Comparison of ENCODE assay signal across 34 cellular contexts in genomic region chr14:37900582-37900981, GRCh38.
"Had no signal": no experiment of that assay in that cellular context is flagged by ENCODE, and none has a peak within 500 bp of the region (broad histone marks: within the 10 kb centered on the region; RNA-seq: fewer than 3 reads in every experiment).

No MANE protein-coding gene starts in this region.

- H3K9me3 ChIP-seq: left ventricle myocardium inferior, neutrophil, sigmoid colon, stomach, thyroid gland, upper lobe of left lung, vagina had no signal

- H3K4me3 ChIP-seq: coronary artery, dorsolateral prefrontal cortex, sigmoid colon, stomach, thyroid gland, upper lobe of left lung, vagina had no signal

- H3K9me3 Mint-ChIP-seq: activated CD4-positive, alpha-beta memory T cell treated with anti-CD3 and anti-CD28 coated beads for 36 hours; activated CD4-positive, alpha-beta T cell treated with anti-CD3 and anti-CD28 coated beads, Interleukin-2, amount 10 ng/mL, durations not matched to agents 24 days and 14 days; activated naive CD4-positive, alpha-beta T cell treated with anti-CD3 and anti-CD28 coated beads, Interleukin-2, amount 10 ng/mL, durations not matched to agents 7 days and 5 days; activated naive CD8-positive, alpha-beta T cell treated with anti-CD3 and anti-CD28 coated beads, Interleukin-2, amount 10 ng/mL, durations not matched to agents 7 days and 5 days; activated T-helper 1 cell treated with anti-CD3 and anti-CD28 coated beads, Interleukin-12 subunit alpha, Interleukin-12 subunit beta, Interleukin-2, Interleukin-4 antibody, amounts not matched to agents 30 ng/mL and 10 ng/mL and 1 ng/mL, durations not matched to agents 14 hours and 24 hours and 36 hours; mesothelial cell of epicardium; naive B cell; nephron progenitor cell; stimulated activated memory B cell treated with anti-CD40 and anti-IgM and Interleukin-4, amounts not matched to agents 10 μg/mL and 1 μg/mL and 100 μg/mL, for 72 hours had no signal

- H3K4me1 Mint-ChIP-seq: activated naive CD4-positive, alpha-beta T cell treated with anti-CD3 and anti-CD28 coated beads, Interleukin-2, amount 10 ng/mL, durations not matched to agents 7 days and 5 days; mesothelial cell of epicardium; nephron progenitor cell; stimulated activated memory B cell treated with anti-CD40 and anti-IgM and Interleukin-4, amounts not matched to agents 10 μg/mL and 1 μg/mL and 100 μg/mL, for 72 hours had no signal

- H3K27me3 ChIP-seq: sigmoid colon, thyroid gland, upper lobe of left lung, vagina had no signal

- H3K4me3 Mint-ChIP-seq: activated CD4-positive, alpha-beta memory T cell treated with anti-CD3 and anti-CD28 coated beads for 36 hours; activated CD4-positive, alpha-beta T cell treated with anti-CD3 and anti-CD28 coated beads, Interleukin-2, amount 10 ng/mL, durations not matched to agents 24 days and 14 days; activated naive CD4-positive, alpha-beta T cell treated with anti-CD3 and anti-CD28 coated beads, Interleukin-2, amount 10 ng/mL, durations not matched to agents 7 days and 5 days; activated naive CD8-positive, alpha-beta T cell treated with anti-CD3 and anti-CD28 coated beads, Interleukin-2, amount 10 ng/mL, durations not matched to agents 7 days and 5 days; activated T-helper 1 cell treated with anti-CD3 and anti-CD28 coated beads, Interleukin-12 subunit alpha, Interleukin-12 subunit beta, Interleukin-2, Interleukin-4 antibody, amounts not matched to agents 30 ng/mL and 10 ng/mL and 1 ng/mL, durations not matched to agents 14 hours and 24 hours and 36 hours; mesothelial cell of epicardium; naive B cell; nephron progenitor cell; stimulated activated memory B cell treated with anti-CD40 and anti-IgM and Interleukin-4, amounts not matched to agents 10 μg/mL and 1 μg/mL and 100 μg/mL, for 72 hours had no signal

- FAIRE-seq: frontal cortex, small intestine had no signal

- H3K27me3 Mint-ChIP-seq: stimulated activated memory B cell treated with anti-CD40 and anti-IgM and Interleukin-4, amounts not matched to agents 10 μg/mL and 1 μg/mL and 100 μg/mL, for 72 hours had no signal

- H3K27ac ChIP-seq: coronary artery, dorsolateral prefrontal cortex, left ventricle myocardium inferior, neutrophil, sigmoid colon, stomach, thyroid gland, upper lobe of left lung, vagina had no signal

- H3K27ac Mint-ChIP-seq: activated CD4-positive, alpha-beta memory T cell treated with anti-CD3 and anti-CD28 coated beads for 36 hours; activated CD4-positive, alpha-beta T cell treated with anti-CD3 and anti-CD28 coated beads, Interleukin-2, amount 10 ng/mL, durations not matched to agents 24 days and 14 days; activated naive CD4-positive, alpha-beta T cell treated with anti-CD3 and anti-CD28 coated beads, Interleukin-2, amount 10 ng/mL, durations not matched to agents 7 days and 5 days; activated naive CD8-positive, alpha-beta T cell treated with anti-CD3 and anti-CD28 coated beads, Interleukin-2, amount 10 ng/mL, durations not matched to agents 7 days and 5 days; activated T-helper 1 cell treated with anti-CD3 and anti-CD28 coated beads, Interleukin-12 subunit alpha, Interleukin-12 subunit beta, Interleukin-2, Interleukin-4 antibody, amounts not matched to agents 30 ng/mL and 10 ng/mL and 1 ng/mL, durations not matched to agents 14 hours and 24 hours and 36 hours; mesothelial cell of epicardium; naive B cell; nephron progenitor cell; progenitor cell of endocrine pancreas; stimulated activated memory B cell treated with anti-CD40 and anti-IgM and Interleukin-4, amounts not matched to agents 10 μg/mL and 1 μg/mL and 100 μg/mL, for 72 hours had no signal

- H3K36me3 Mint-ChIP-seq: activated CD4-positive, alpha-beta memory T cell treated with anti-CD3 and anti-CD28 coated beads for 36 hours; activated naive CD4-positive, alpha-beta T cell treated with anti-CD3 and anti-CD28 coated beads, Interleukin-2, amount 10 ng/mL, durations not matched to agents 7 days and 5 days; activated naive CD8-positive, alpha-beta T cell treated with anti-CD3 and anti-CD28 coated beads, Interleukin-2, amount 10 ng/mL, durations not matched to agents 7 days and 5 days; mesothelial cell of epicardium; naive B cell; stimulated activated memory B cell treated with anti-CD40 and anti-IgM and Interleukin-4, amounts not matched to agents 10 μg/mL and 1 μg/mL and 100 μg/mL, for 72 hours had no signal

- ATAC-seq: stimulated activated memory B cell treated with anti-CD40 and anti-IgM and Interleukin-4, amounts not matched to agents 10 μg/mL and 1 μg/mL and 100 μg/mL, for 72 hours had no signal

- DNase-seq: activated CD4-positive, alpha-beta memory T cell treated with anti-CD3 and anti-CD28 coated beads for 36 hours; activated CD4-positive, alpha-beta T cell treated with anti-CD3 and anti-CD28 coated beads, Interleukin-2, amount 10 ng/mL, durations not matched to agents 24 days and 14 days; activated CD4-positive, CD25-positive, alpha-beta regulatory T cell treated with anti-CD3 and anti-CD28 coated beads, Interleukin-2, amount 50 U/mL, for 72 hours; activated CD8-positive, alpha-beta memory T cell treated with anti-CD3 and anti-CD28 coated beads, Interleukin-2, amount 50 U/mL, for 4 hours; activated effector memory CD4-positive, alpha-beta T cell treated with anti-CD3 and anti-CD28 coated beads, Interleukin-2, amount 50 U/mL, for 16 hours; activated naive CD4-positive, alpha-beta T cell treated with anti-CD3 and anti-CD28 coated beads, Interleukin-2, amount 10 ng/mL, durations not matched to agents 7 days and 5 days; activated naive CD8-positive, alpha-beta T cell treated with anti-CD3 and anti-CD28 coated beads, Interleukin-2, amount 10 ng/mL, durations not matched to agents 7 days and 5 days; activated T-cell treated with anti-CD3 and anti-CD28 coated beads, Interleukin-2, amount 50 U/mL, for 1 hour; amygdala; dorsolateral prefrontal cortex; effector memory CD4-positive, alpha-beta T cell; erythroblast; islet precursor cell; left ventricle myocardium inferior; naive B cell; nephron progenitor cell; retina; sigmoid colon; small intestine; stimulated activated CD4-positive, alpha-beta T cell treated with anti-CD3 and anti-CD28 coated beads, Interleukin-1b, Interleukin-23, amount 100 ng/mL, for 48 hours; stimulated activated CD4-positive, alpha-beta T cell treated with anti-CD3 and anti-CD28 coated beads, Interleukin-4, amount 100 ng/mL, for 4 hours; stimulated activated CD8-positive, alpha-beta memory T cell treated with anti-CD3 and anti-CD28 coated beads, Interleukin-4, amount 100 ng/mL, for 48 hours; stomach; T-helper 2 cell; thyroid gland; upper lobe of left lung had no signal

- H3K36me3 ChIP-seq: left ventricle myocardium inferior, neutrophil, sigmoid colon, stomach, thyroid gland, upper lobe of left lung, vagina had no signal

- H3K4me1 ChIP-seq: left ventricle myocardium inferior, sigmoid colon, thyroid gland, upper lobe of left lung, vagina had no signal
